ENCODE assay signal across 16 cellular contexts in genomic region chr9:105006514-105006913, GRCh38.
"Had no signal": no experiment of that assay in that cellular context is flagged by ENCODE, and none has a peak within 500 bp of the region (broad histone marks: within the 10 kb centered on the region; RNA-seq: fewer than 3 reads in every experiment).

No MANE protein-coding gene starts in this region.

- H3K27me3 ChIP-seq: cardiac muscle cell, heart right ventricle, tibial artery had no signal

- ATAC-seq: WTC11 had no signal

- H3K27ac ChIP-seq: cardiac muscle cell, parathyroid adenoma, tibial artery had no signal

- DNase-seq: activated CD4-positive, alpha-beta T cell treated with anti-CD3 and anti-CD28 coated beads, Interleukin-2, amount 10 ng/mL, durations not matched to agents 24 days and 14 days; activated T-cell treated with anti-CD3 and anti-CD28 coated beads for 4 hours; islet precursor cell; left ventricle myocardium inferior; retina had no signal

- H3K4me3 Mint-ChIP-seq: activated CD4-positive, alpha-beta T cell treated with anti-CD3 and anti-CD28 coated beads, Interleukin-2, amount 10 ng/mL, durations not matched to agents 24 days and 14 days; activated naive CD4-positive, alpha-beta T cell treated with anti-CD3 and anti-CD28 coated beads, Interleukin-2, amount 50 U/mL, for 24 hours; neural crest cell; stimulated activated effector memory CD8-positive, alpha-beta T cell treated with anti-CD3 and anti-CD28 coated beads, Interleukin-12 subunit alpha, Interleukin-12 subunit beta, amount 100 ng/mL, for 72 hours; T-helper 1 cell treated with Interleukin-12 subunit alpha and Interleukin-12 subunit beta and Interleukin-4 antibody, amounts not matched to agents 30 μg/mL and 1 μg/mL, for 36 hours; WTC11 had no signal

- H3K36me3 ChIP-seq: cardiac muscle cell, heart right ventricle, left ventricle myocardium inferior, tibial artery had no signal

- H3K36me3 Mint-ChIP-seq: activated naive CD4-positive, alpha-beta T cell treated with anti-CD3 and anti-CD28 coated beads, Interleukin-2, amount 50 U/mL, for 24 hours; stimulated activated effector memory CD8-positive, alpha-beta T cell treated with anti-CD3 and anti-CD28 coated beads, Interleukin-12 subunit alpha, Interleukin-12 subunit beta, amount 100 ng/mL, for 72 hours; WTC11 had no signal

- H3K4me1 Mint-ChIP-seq: activated naive CD4-positive, alpha-beta T cell treated with anti-CD3 and anti-CD28 coated beads, Interleukin-2, amount 50 U/mL, for 24 hours; neural crest cell; WTC11 had no signal

- FAIRE-seq: frontal cortex had no signal

- H2AFZ ChIP-seq: parathyroid adenoma had no signal

- H3K79me2 ChIP-seq: parathyroid adenoma had no signal

- H3K4me3 ChIP-seq: cardiac muscle cell, heart right ventricle, left ventricle myocardium inferior, tibial artery had no signal

- H3K9me3 ChIP-seq: heart right ventricle, left ventricle myocardium inferior, tibial artery had no signal

- H3K27ac Mint-ChIP-seq: activated CD4-positive, alpha-beta T cell treated with anti-CD3 and anti-CD28 coated beads, Interleukin-2, amount 10 ng/mL, durations not matched to agents 24 days and 14 days; activated naive CD4-positive, alpha-beta T cell treated with anti-CD3 and anti-CD28 coated beads, Interleukin-2, amount 50 U/mL, for 24 hours; activated T-helper 2 cell treated with anti-CD3 and anti-CD28 coated beads, Interferon-gamma antibody, Interleukin-2, Interleukin-4, amounts not matched to agents 10 μg/mL and 5 μg/mL and 100 μg/mL, durations not matched to agents 14 hours and 24 hours and 36 hours; stimulated activated effector memory CD8-positive, alpha-beta T cell treated with anti-CD3 and anti-CD28 coated beads, Interleukin-12 subunit alpha, Interleukin-12 subunit beta, amount 100 ng/mL, for 72 hours; T-helper 1 cell treated with Interleukin-12 subunit alpha and Interleukin-12 subunit beta and Interleukin-4 antibody, amounts not matched to agents 30 μg/mL and 1 μg/mL, for 36 hours; WTC11 had no signal

- H3K9me3 Mint-ChIP-seq: activated CD4-positive, alpha-beta T cell treated with anti-CD3 and anti-CD28 coated beads, Interleukin-2, amount 10 ng/mL, durations not matched to agents 24 days and 14 days; activated naive CD4-positive, alpha-beta T cell treated with anti-CD3 and anti-CD28 coated beads, Interleukin-2, amount 50 U/mL, for 24 hours; activated T-helper 2 cell treated with anti-CD3 and anti-CD28 coated beads, Interferon-gamma antibody, Interleukin-2, Interleukin-4, amounts not matched to agents 10 μg/mL and 5 μg/mL and 100 μg/mL, durations not matched to agents 14 hours and 24 hours and 36 hours; neural crest cell; stimulated activated effector memory CD8-positive, alpha-beta T cell treated with anti-CD3 and anti-CD28 coated beads, Interleukin-12 subunit alpha, Interleukin-12 subunit beta, amount 100 ng/mL, for 72 hours; T-helper 1 cell treated with Interleukin-12 subunit alpha and Interleukin-12 subunit beta and Interleukin-4 antibody, amounts not matched to agents 30 μg/mL and 1 μg/mL, for 36 hours; WTC11 had no signal

- H3K4me1 ChIP-seq: left ventricle myocardium inferior, parathyroid adenoma, tibial artery had no signal

- H3K9ac ChIP-seq: parathyroid adenoma had no signal

- H3K27me3 Mint-ChIP-seq: activated naive CD4-positive, alpha-beta T cell treated with anti-CD3 and anti-CD28 coated beads, Interleukin-2, amount 50 U/mL, for 24 hours had no signal
